Comparison of ENCODE assay signal across 23 cellular contexts in the genomic region with DNA sequence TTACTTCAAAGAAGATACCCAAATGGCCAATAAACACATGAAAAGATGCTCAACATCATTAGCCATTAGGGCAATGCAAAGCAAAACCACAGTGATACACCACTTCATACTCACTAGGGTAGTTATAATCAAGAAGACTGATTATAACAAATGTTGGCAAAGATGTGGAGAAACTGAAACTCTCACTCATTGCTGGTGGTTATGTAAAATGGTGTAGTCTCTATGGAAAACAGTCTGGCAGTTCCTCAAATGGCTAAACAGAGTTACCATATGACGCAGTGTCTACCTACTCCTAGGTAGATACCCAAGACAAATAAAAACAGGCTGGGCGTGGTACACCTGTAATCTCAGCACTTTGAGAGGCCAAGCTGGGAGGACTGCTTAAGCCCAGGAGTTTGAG.
"Had no signal": no experiment of that assay in that cellular context is flagged by ENCODE, and none has a peak within 500 bp of the region (broad histone marks: within the 10 kb centered on the region; RNA-seq: fewer than 3 reads in every experiment).

No MANE protein-coding gene starts in this region.

- ATAC-seq: activated CD4-positive, alpha-beta T cell treated with anti-CD3 and anti-CD28 coated beads for 36 hours; activated CD8-positive, alpha-beta T cell treated with anti-CD3 and anti-CD28 coated beads, Interleukin-2, amount 10 ng/mL, durations not matched to agents 7 days and 5 days; activated T-cell treated with anti-CD3 and anti-CD28 coated beads, Interleukin-2, amount 50 U/mL, for 72 hours; right lobe of liver; stimulated activated naive CD8-positive, alpha-beta T cell treated with anti-CD3 and anti-CD28 coated beads, Interleukin-15, Interleukin-2, amounts not matched to agents 100 U/mL and 50 U/mL, for 24 hours had no signal

- H3K4me3 ChIP-seq: ascending aorta, cardiac muscle cell, colonic mucosa, dorsolateral prefrontal cortex, left ventricle myocardium inferior, lung, right lobe of liver, testis, transverse colon had no signal

- DNase-seq: activated CD4-positive, alpha-beta T cell treated with anti-CD3 and anti-CD28 coated beads for 36 hours; activated CD4-positive, CD25-positive, alpha-beta regulatory T cell; activated CD8-positive, alpha-beta T cell treated with anti-CD3 and anti-CD28 coated beads, Interleukin-2, amount 10 ng/mL, durations not matched to agents 7 days and 5 days; activated effector memory CD4-positive, alpha-beta T cell treated with Interleukin-2 at 50 U/mL for 16 hours; activated naive CD4-positive, alpha-beta T cell treated with anti-CD3 and anti-CD28 coated beads, Interleukin-2, amount 10 ng/mL, durations not matched to agents 7 days and 5 days; activated naive CD8-positive, alpha-beta T cell treated with anti-CD3 and anti-CD28 coated beads, Interleukin-2, amount 10 ng/mL, durations not matched to agents 7 days and 5 days; activated T-cell treated with anti-CD3 and anti-CD28 coated beads for 4 hours; activated T-cell treated with anti-CD3 and anti-CD28 coated beads, Interleukin-2, amount 50 U/mL, for 72 hours; cerebellar nuclear complex; colonic mucosa; dorsolateral prefrontal cortex; effector memory CD4-positive, alpha-beta T cell; islet precursor cell; left ventricle myocardium inferior; posterior cingulate gyrus; right lobe of liver; stimulated activated CD4-positive, alpha-beta T cell treated with anti-CD3 and anti-CD28 coated beads, Interleukin-4, amount 100 ng/mL, for 1 hour; stimulated activated naive CD8-positive, alpha-beta T cell treated with anti-CD3 and anti-CD28 coated beads, Interleukin-15, Interleukin-2, amounts not matched to agents 100 U/mL and 50 U/mL, for 24 hours; testis; transverse colon had no signal
